Comparison of ENCODE assay signal across 26 cellular contexts in the genomic region with DNA sequence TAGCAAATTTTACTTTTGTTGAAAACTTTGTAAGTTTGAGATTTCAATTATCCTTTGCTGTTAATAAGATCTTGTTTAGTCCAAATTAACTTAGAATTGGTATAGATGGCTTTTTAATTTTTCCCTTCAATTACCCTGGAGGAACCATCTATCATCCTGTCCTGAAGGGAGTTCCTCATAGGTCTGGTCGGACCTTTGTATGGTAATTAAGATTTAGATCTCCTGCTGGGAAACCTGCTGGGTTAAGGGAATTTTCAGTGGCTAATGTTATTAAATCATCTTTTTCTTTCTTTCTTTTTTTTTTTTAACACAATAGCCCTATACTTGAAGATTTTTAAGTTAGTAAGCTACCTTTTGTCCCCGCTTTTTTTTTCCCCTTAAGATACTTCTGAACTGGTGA.
"Had no signal": no experiment of that assay in that cellular context is flagged by ENCODE, and none has a peak within 500 bp of the region (broad histone marks: within the 10 kb centered on the region; RNA-seq: fewer than 3 reads in every experiment).

No MANE protein-coding gene starts in this region.

- H3K36me3 Mint-ChIP-seq: mesothelial cell of epicardium; natural killer cell; stimulated activated memory B cell treated with anti-CD40 and anti-IgM and Interleukin-4, amounts not matched to agents 10 μg/mL and 1 μg/mL and 100 μg/mL, for 72 hours had no signal

- H3K9me3 ChIP-seq: left lung, lower lobe of right lung, ovary, right atrium auricular region, right lobe of liver, vagina had no signal

- H3K4me3 Mint-ChIP-seq: mesothelial cell of epicardium; natural killer cell; stimulated activated memory B cell treated with anti-CD40 and anti-IgM and Interleukin-4, amounts not matched to agents 10 μg/mL and 1 μg/mL and 100 μg/mL, for 72 hours; stimulated activated naive CD8-positive, alpha-beta T cell treated with anti-CD3 and anti-CD28 coated beads, Interleukin-15, amount 100 ng/mL, for 72 hours; type B pancreatic cell had no signal

- H3K4me3 ChIP-seq: left lung, lower lobe of right lung, ovary, right atrium auricular region, right lobe of liver, smooth muscle cell, tibial nerve, vagina had no signal

- H3K27ac Mint-ChIP-seq: mesothelial cell of epicardium; naive B cell; natural killer cell; progenitor cell of endocrine pancreas; stimulated activated memory B cell treated with anti-CD40 and anti-IgM and Interleukin-4, amounts not matched to agents 10 μg/mL and 1 μg/mL and 100 μg/mL, for 72 hours; stimulated activated naive CD8-positive, alpha-beta T cell treated with anti-CD3 and anti-CD28 coated beads, Interleukin-15, amount 100 ng/mL, for 72 hours; type B pancreatic cell had no signal

- H3K9me3 Mint-ChIP-seq: type B pancreatic cell had no signal

- H3K27me3 ChIP-seq: left lung, ovary, right atrium auricular region, right lobe of liver, tibial nerve, vagina had no signal

- H3K36me3 ChIP-seq: left lung, lower lobe of right lung, ovary, right atrium auricular region, right lobe of liver, tibial nerve, vagina had no signal

- ATAC-seq: left colon; left lung; lower lobe of right lung; natural killer cell; right lobe of liver; stimulated activated memory B cell treated with anti-CD40 and anti-IgM and Interleukin-4, amounts not matched to agents 10 μg/mL and 1 μg/mL and 100 μg/mL, for 72 hours; stimulated activated naive CD8-positive, alpha-beta T cell treated with anti-CD3 and anti-CD28 coated beads, Interleukin-15, amount 100 ng/mL, for 72 hours had no signal

- DNase-seq: hippocampal formation; kidney; left colon; left lung; lower lobe of right lung; mammary epithelial cell; mesenchymal stem cell; naive B cell; natural killer cell; ovary; right lobe of liver; stimulated activated CD4-positive, alpha-beta T cell treated with anti-CD3 and anti-CD28 coated beads, Interleukin-1b, Interleukin-23, amount 100 ng/mL, for 48 hours; stimulated activated CD4-positive, alpha-beta T cell treated with anti-CD3 and anti-CD28 coated beads, Interleukin-2, amount 100 ng/mL, for 48 hours; stimulated activated CD4-positive, alpha-beta T cell treated with anti-CD3 and anti-CD28 coated beads, Interleukin-4, amount 100 ng/mL, for 4 hours; stimulated activated CD8-positive, alpha-beta memory T cell treated with anti-CD3 and anti-CD28 coated beads, Interleukin-4, amount 100 ng/mL, for 48 hours; stimulated activated naive CD4-positive, alpha-beta T cell treated with Interleukin-2 at 50 U/mL for 16 hours; stimulated activated naive CD8-positive, alpha-beta T cell treated with anti-CD3 and anti-CD28 coated beads, Interleukin-15, amount 100 ng/mL, for 72 hours; substantia nigra had no signal

- H3K4me1 ChIP-seq: left lung, right atrium auricular region, right lobe of liver, tibial nerve, vagina had no signal

- H3K27ac ChIP-seq: left lung, lower lobe of right lung, ovary, right atrium auricular region, right lobe of liver, tibial nerve, vagina had no signal
